In genomic region chr5:179404321-179405053, GRCh38 we compare ENCODE assay signal across 1 cellular context.
TF ChIP-seq lines count a peak whose summit lies in the region.

No MANE protein-coding gene starts in this region.

TF ChIP-seq in GM23338, 12 proteins besides CTCF, POLR2A, EP300 and RAD21 (continued from another document):
- no peak for TF ChIP-seq ZNF462 (CRISPR knock-in tag; IDR thresholded peaks at IDR 0.05)
- TF ChIP-seq STAT1 (IDR thresholded peaks at IDR 0.05; ENCODE audit: unreplicated experiment), result no peak
- TF ChIP-seq POLR2AphosphoS5 (IDR thresholded peaks at IDR 0.05; ENCODE audit: low read depth), result no peak
- TF ChIP-seq NANOG (IDR thresholded peaks at IDR 0.05; ENCODE audit: borderline replicate concordance), result no peak
